ENCODE assay signal across 7 cellular contexts in genomic region chr7:4794171-4794570, GRCh38. TPM values are rescaled to one million over a fixed set of nuclear protein-coding genes. Genes with fewer than 3 reads are reported as not detected.
A peak's percentile ranks its signal among the peaks of the same experiment; 100 is the strongest.
DNase-seq lines count a peak whose midpoint lies in the region; TF ChIP-seq lines count a peak whose summit lies in the region.
"Not testable (repeated sequence)": the region's sequence is repeated elsewhere in the genome, so short reads cannot be mapped to it uniquely, and the experiment has no call there.

No MANE protein-coding gene starts in this region.

- H3K4me1 Mint-ChIP-seq in Caco-2 (ENCODE audit: low read depth, unreplicated experiment); activated CD4-positive, alpha-beta T cell treated with anti-CD3 and anti-CD28 coated beads, Interleukin-2, amount 10 ng/mL, durations not matched to agents 24 days and 14 days; type B pancreatic cell (ENCODE audit: unreplicated experiment): not testable (repeated sequence)
- H3K4me1 Mint-ChIP-seq in immature natural killer cell (peaks cover 15 to 17% of the 10 kb centered on the region in 2 donors), neural progenitor cell (peaks cover 11% of the 10 kb centered on the region)

- not testable (repeated sequence) for H2AFZ ChIP-seq in neural progenitor cell (replicated peaks)

- not testable (repeated sequence) for H3K4me2 ChIP-seq in neural progenitor cell

- not testable (repeated sequence) for H3K9me3 ChIP-seq in Caco-2; neural progenitor cell (ENCODE audit: low read depth)

- H3K36me3 Mint-ChIP-seq in Caco-2 (ENCODE audit: insufficient read depth, unreplicated experiment) = peaks cover 41% of the 10 kb centered on the region
- peaks cover 13% of the 10 kb centered on the region for H3K36me3 Mint-ChIP-seq in activated CD4-positive, alpha-beta T cell treated with anti-CD3 and anti-CD28 coated beads, Interleukin-2, amount 10 ng/mL, durations not matched to agents 24 days and 14 days (ENCODE audit: low read depth)
- H3K36me3 Mint-ChIP-seq in immature natural killer cell, type B pancreatic cell: not testable (repeated sequence)
- H3K36me3 Mint-ChIP-seq in neural progenitor cell = peaks cover 13% of the 10 kb centered on the region

- not testable (repeated sequence) for TF ChIP-seq CTCF in Caco-2 (IDR thresholded peaks at IDR 0.05; ENCODE audit: insufficient read depth in 1 of 2, low read depth in 1 of 2, low read length in 1 of 2, severe bottlenecking in 1 of 2, unreplicated experiment in 1 of 2); astrocyte of the spinal cord (IDR thresholded peaks at IDR 0.05; ENCODE audit: low read depth, low read length); neural progenitor cell (IDR thresholded peaks at IDR 0.05); type B pancreatic cell (conservative IDR thresholded peaks at IDR 0.05)

- H3F3A ChIP-seq in neural progenitor cell (ENCODE audit: low read depth) = not testable (repeated sequence)

- CTCF ChIA-PET in Caco-2 (lab: Charles Lee) = not testable (repeated sequence)

- not testable (repeated sequence) for H3K9ac ChIP-seq in neural progenitor cell

- peak overlapping the region; percentile 34 for H3K4me3 Mint-ChIP-seq in Caco-2 (ENCODE audit: unreplicated experiment)
- H3K4me3 Mint-ChIP-seq in activated CD4-positive, alpha-beta T cell treated with anti-CD3 and anti-CD28 coated beads, Interleukin-2, amount 10 ng/mL, durations not matched to agents 24 days and 14 days; neural progenitor cell; type B pancreatic cell: not testable (repeated sequence)
- peak overlapping the region; percentile 60 to 82 (median 67) for H3K4me3 Mint-ChIP-seq in immature natural killer cell

- peak overlapping the region; percentile 79 for H3K27ac Mint-ChIP-seq in Caco-2 (ENCODE audit: unreplicated experiment)
- H3K27ac Mint-ChIP-seq in activated CD4-positive, alpha-beta T cell treated with anti-CD3 and anti-CD28 coated beads, Interleukin-2, amount 10 ng/mL, durations not matched to agents 24 days and 14 days = peak overlapping the region; percentile 52
- peak overlapping the region in 4 of 6 donors; percentile 12 to 62 (median 24) for H3K27ac Mint-ChIP-seq in immature natural killer cell
- H3K27ac Mint-ChIP-seq in neural progenitor cell = peak overlapping the region; percentile 76
- H3K27ac Mint-ChIP-seq in type B pancreatic cell = peak overlapping the region; percentile 88

- intact Hi-C loops in Caco-2 (cut with micrococcal nuclease; ENCODE audit: unreplicated experiment); activated CD4-positive, alpha-beta T cell treated with anti-CD3 and anti-CD28 coated beads, Interleukin-2, amount 10 ng/mL, durations not matched to agents 24 days and 14 days (cut with micrococcal nuclease): not testable (repeated sequence)

- H3K27me3 Mint-ChIP-seq in Caco-2 (ENCODE audit: insufficient read depth, unreplicated experiment); activated CD4-positive, alpha-beta T cell treated with anti-CD3 and anti-CD28 coated beads, Interleukin-2, amount 10 ng/mL, durations not matched to agents 24 days and 14 days; immature natural killer cell (ENCODE audit: low read depth in 3 of 3); neural progenitor cell (ENCODE audit: insufficient read depth, low read depth); type B pancreatic cell: not testable (repeated sequence)

- peaks cover 15% of the 10 kb centered on the region for H3K4me1 ChIP-seq in Caco-2
- H3K4me1 ChIP-seq in neural progenitor cell = not testable (repeated sequence)

- H3K36me3 ChIP-seq in Caco-2 (ENCODE audit: control insufficient read depth, insufficient read depth, low read length); neural progenitor cell: not testable (repeated sequence)

- H4K20me1 ChIP-seq in neural progenitor cell (ENCODE audit: low read depth) = not testable (repeated sequence)

- not testable (repeated sequence) for H3K79me2 ChIP-seq in neural progenitor cell (ENCODE audit: low read depth)

- H3K27me3 ChIP-seq in Caco-2 (replicated peaks; ENCODE audit: control insufficient read depth, insufficient read depth, low read length); neural progenitor cell: not testable (repeated sequence)

- not testable (repeated sequence) for H3K9me3 Mint-ChIP-seq in Caco-2 (ENCODE audit: unreplicated experiment); activated CD4-positive, alpha-beta T cell treated with anti-CD3 and anti-CD28 coated beads, Interleukin-2, amount 10 ng/mL, durations not matched to agents 24 days and 14 days; immature natural killer cell; neural progenitor cell; type B pancreatic cell

- in situ Hi-C loops in astrocyte of the spinal cord (cut with HindIII; ENCODE audit: low sequenced_read_pairs) = not testable (repeated sequence)

- DNase-seq in Caco-2; activated CD4-positive, alpha-beta T cell treated with anti-CD3 and anti-CD28 coated beads, Interleukin-2, amount 10 ng/mL, durations not matched to agents 24 days and 14 days; immature natural killer cell; neural progenitor cell (ENCODE audit: low spot score); type B pancreatic cell (ENCODE audit: extremely low spot score, unreplicated experiment): not testable (repeated sequence)
- DNase-seq in M059J (ENCODE audit: low read depth) (peak; percentile 38), astrocyte of the spinal cord (ENCODE audit: low read depth, low spot score) (peak; percentile 17)

- BruUV-seq in Caco-2 (replicated peaks; lab: Mats Ljungman, UMichigan) = not testable (repeated sequence)

- POLR2A ChIA-PET in Caco-2 (lab: Charles Lee) = not testable (repeated sequence)

- H3K27ac ChIP-seq in neural progenitor cell = not testable (repeated sequence)

- not testable (repeated sequence) for H3K4me3 ChIP-seq in Caco-2 (ENCODE audit: low read depth, low read length); astrocyte of the spinal cord (ENCODE audit: low read depth, low read length); neural progenitor cell

RNA-seq across cellular contexts. Expression of gene AP5Z1, which starts 18.7 kb away (rescaled TPM):
- 64.7 and 66.8 TPM in 2 replicates for total RNA-seq in Caco-2 (2022)
- total RNA-seq in M059J (2014; rRNA removed; shearing (Covaris generic)) = 15.4 and 22.7 TPM in 2 replicates
- 42.2 and 44.4 TPM in 2 replicates for total RNA-seq in activated CD4-positive, alpha-beta T cell treated with anti-CD3 and anti-CD28 coated beads, Interleukin-2, amount 10 ng/mL, durations not matched to agents 24 days and 14 days
- 10 to 100 TPM; 36.7 to 64.2 (median 50.6) TPM for polyA plus RNA-seq in immature natural killer cell
- total RNA-seq in neural progenitor cell (ENCODE audit: low replicate concordance) = 8.3 and 21.8 TPM in 2 replicates
- total RNA-seq in type B pancreatic cell (ENCODE audit: low replicate concordance) = 36.9 and 53.2 TPM in 2 replicates

Comparison
In these comparisons a context has a peak if more than half of its experiments do, and no peak if none do; other contexts are left out.
1. H3K27ac Mint-ChIP-seq: peak in every context shown above with its lines; median percentile 88 in type B pancreatic cell; 79 in Caco-2; 76 in neural progenitor cell; 52 in activated CD4-positive, alpha-beta T cell treated with anti-CD3 and anti-CD28 coated beads, Interleukin-2, amount 10 ng/mL, durations not matched to agents 24 days and 14 days; 24 in immature natural killer cell.